ENCODE assay signal across 8 cellular contexts in genomic region chr9:128160603-128160987, GRCh38. TPM values are rescaled to one million over a fixed set of nuclear protein-coding genes. Genes with fewer than 3 reads are reported as not detected.
A peak's percentile ranks its signal among the peaks of the same experiment; 100 is the strongest.
DNase-seq lines count a peak whose midpoint lies in the region; ATAC-seq, FAIRE-seq and TF ChIP-seq lines count a peak whose summit lies in the region.

No MANE protein-coding gene starts in this region.

- WGBS in K562 (ENCODE audit: insufficient coverage, low coverage, missing lambda C conversion rate): under 1% methylated on average over 23 of the region's 23 CpGs

- peak overlapping the region; percentile 75 for H2AFZ ChIP-seq in SU-DHL-6 (ENCODE audit: low read depth, low read length, severe bottlenecking)
- H2AFZ ChIP-seq in K562 (ENCODE audit: low read depth, low read length): peak overlapping the region; percentile 96

- FAIRE-seq in K562 (lab: Jason Lieb, UNC): peak; percentile 83

- H3K4me1 ChIP-seq in K562 (replicated peaks in 1 of 2; ENCODE audit: control insufficient read depth in 2 of 2, insufficient read depth in 2 of 2, low read length in 2 of 2): peaks cover 10 to 43% of the 10 kb centered on the region in 2 experiments

- H3K9me2 ChIP-seq in SU-DHL-6 (replicated peaks; ENCODE audit: insufficient read depth, low read length): no peaks in the 10 kb centered on the region

- no peak for TF ChIP-seq RAD21 in K562 (CRISPR knock-in tag; conservative IDR thresholded peaks at IDR 0.05 in 1 of 2, IDR thresholded peaks at IDR 0.05 in 1 of 2)

- intact Hi-C loops in K562 (cut with micrococcal nuclease): loop anchor here (1.0 to 5.0 kb wide), 5 partner anchors 31 to 1724 kb away; partner anchors contain the start of genes CIZ1, GOLGA2 and SWI5

- H3K36me3 ChIP-seq in SU-DHL-6 (ENCODE audit: low read length) (no peaks in the 10 kb centered on the region), K562 (ENCODE audit: control insufficient read depth, insufficient read depth, low read length) (peaks cover 34% of the 10 kb centered on the region), kidney epithelial cell (ENCODE audit: control insufficient read depth, insufficient read depth, low read length) (no peaks in the 10 kb centered on the region)

- H4K20me1 ChIP-seq in SU-DHL-6 (ENCODE audit: low read depth, low read length): no peaks in the 10 kb centered on the region
- H4K20me1 ChIP-seq in K562 (replicated peaks; ENCODE audit: control insufficient read depth, insufficient read depth, low read length): peaks cover 18% of the 10 kb centered on the region; the same call in 1 of the 2 replicates

- no peaks in the 10 kb centered on the region for H3F3A ChIP-seq in SU-DHL-6 (ENCODE audit: insufficient read depth)

- in situ Hi-C loops in K562 (cut with MboI): no loop called here

- no peaks in the 10 kb centered on the region for H3K27me3 ChIP-seq in SU-DHL-6 (ENCODE audit: low read length)
- H3K27me3 ChIP-seq in K562 (ENCODE audit: control insufficient read depth in 2 of 2, insufficient read depth in 2 of 2, low read length in 2 of 2): no peaks in the 10 kb centered on the region
- H3K27me3 ChIP-seq in kidney epithelial cell (ENCODE audit: control insufficient read depth, insufficient read depth, low read length): no peaks in the 10 kb centered on the region

- H3K9ac ChIP-seq in SU-DHL-6 (ENCODE audit: low read length) (peak overlapping the region; percentile 86), K562 (ENCODE audit: insufficient read depth in 1 of 2, low read depth in 2 of 2, low read length in 2 of 2) (peak overlapping the region; percentile 90 to 97)

- H3K27ac ChIP-seq in SU-DHL-6 (ENCODE audit: low read depth, low read length) (peak overlapping the region; percentile 34), K562 (ENCODE audit: extremely low read depth, low read depth, low read length) (peak overlapping the region; percentile 83)

- POLR2A ChIA-PET in K562 (lab: Yijun Ruan, JAX): interaction anchor here (0.5 to 11.0 kb wide), 13 partner anchors 9 to 219 kb away, joined by 3 to 155 read pairs (median 6); partner anchors contain the start of gene CIZ1

- TSS peak; percentile 68 for BruUV-seq in K562 (replicated peaks; lab: Mats Ljungman, UMichigan)

- ATAC-seq in HG02610 (IDR thresholded peaks at IDR 0.05; ENCODE audit: unreplicated experiment) (peak; percentile 2), K562 (peak; percentile 42)

- TF ChIP-seq EP300 in K562 (IDR thresholded peaks at IDR 0.05; ENCODE audit: low read length): no peak

- H3K4me3 ChIP-seq in SU-DHL-6 (ENCODE audit: insufficient read depth, low read length, poor library complexity, severe bottlenecking) (peak overlapping the region; percentile 90), K562 (peak overlapping the region; percentile 72), kidney epithelial cell (ENCODE audit: low read depth, low read length) (peak overlapping the region; percentile 53)

- no peaks in the 10 kb centered on the region for H3K9me1 ChIP-seq in K562 (ENCODE audit: control insufficient read depth, insufficient read depth, low read length)

- H3K9me3 ChIP-seq in SU-DHL-6 (ENCODE audit: insufficient read depth, low read length) (no peaks in the 10 kb centered on the region), K562 (replicated peaks; ENCODE audit: control insufficient read depth, insufficient read depth, low read depth, low read length) (no peaks in the 10 kb centered on the region)

- CTCF ChIA-PET in K562 (lab: Yijun Ruan, JAX; ENCODE audit: low intra/inter-chr PET ratio): interaction anchor here (0.6 kb wide), 1 partner anchor 92 kb away, joined by 4 read pairs; the partner anchor contains the start of gene SLC25A25

- H3K79me2 ChIP-seq in SU-DHL-6 (ENCODE audit: insufficient read depth, low read length): no peaks in the 10 kb centered on the region
- peaks cover 27% of the 10 kb centered on the region for H3K79me2 ChIP-seq in K562 (ENCODE audit: control insufficient read depth, insufficient read depth, low read length)

- TF ChIP-seq CTCF in SU-DHL-6 (IDR thresholded peaks at IDR 0.05; ENCODE audit: insufficient read depth, low read length, poor library complexity, severe bottlenecking): no peak
- TF ChIP-seq CTCF in K562 (IDR thresholded peaks at IDR 0.05 in 2 of 3, conservative IDR thresholded peaks at IDR 0.05 in 1 of 3; ENCODE audit: insufficient read depth in 2 of 3, low read depth in 1 of 3, low read length in 3 of 3): peak in 1 of 3 experiments; percentile 22; a peak in 1 of 6 replicates
- no peak for TF ChIP-seq CTCF in kidney epithelial cell (IDR thresholded peaks at IDR 0.05; ENCODE audit: insufficient read depth, low read length, poor library complexity, severe bottlenecking)

- TF ChIP-seq POLR2A in K562 (conservative IDR thresholded peaks at IDR 0.05): no peak; the same call in 1 of the 2 replicates

- DNase-seq in EL: peak; percentile 38
- DNase-seq in K562 (ENCODE audit: extremely low read depth in 1 of 4, low spot score in 3 of 4): peak; percentile 81 to 86 (median 84)
- DNase-seq in kidney epithelial cell (ENCODE audit: low read depth): no peak
- DNase-seq in stimulated activated CD4-positive, alpha-beta T cell treated with anti-CD3 and anti-CD28 coated beads, Interleukin-4, amount 100 ng/mL, for 4 hours: peak; percentile 58 to 70
- DNase-seq in NCI-H2107 (lab: John Stamatoyannopoulos, UW): no peak
- no peak for DNase-seq in dedifferentiated amniotic fluid mesenchymal stem cell (ENCODE audit: extremely low spot score)

- H3K4me2 ChIP-seq in SU-DHL-6 (ENCODE audit: low read depth, low read length, poor library complexity, severe bottlenecking) (peak overlapping the region; percentile 65), K562 (ENCODE audit: insufficient read depth, low read length) (peak overlapping the region; percentile 91)

RNA-seq across cellular contexts. Expression of gene BBLN, which starts 0.5 kb away (rescaled TPM):
- 24.5 and 53.9 TPM in 2 replicates for total RNA-seq in K562 (2011; cell fraction: chromatin; rRNA removed; ENCODE audit: low replicate concordance)
- 72.0 and 78.0 TPM in 2 replicates for total RNA-seq in K562 (2011; cell fraction: nucleolus; rRNA removed)
- 65.8 and 106 TPM in 2 replicates for total RNA-seq in K562 (2011; cell fraction: nucleoplasm; rRNA removed)
- total RNA-seq in K562 (2014; rRNA removed) (331 and 433 TPM in 2 replicates), K562 (2014; rRNA removed; fragmentation: Illumina TruSeq; extraction: Trizol) (11.5 and 11.9 TPM in 2 replicates), K562 (2015; rRNA removed; fragmentation: Illumina TruSeq; extraction: Trizol) (109 and 123 TPM in 2 replicates), K562 (2021) (172 and 177 TPM in 2 replicates), kidney epithelial cell (406 and 420 TPM in 2 replicates)
- polyA plus RNA-seq in K562 (2011; rRNA removed) (87.1 and 125 TPM in 2 replicates), K562 (2014; fragmentation: Illumina TruSeq; extraction: Trizol) (30.1 and 181 TPM in 2 replicates), K562 (2014; fragmentation: Nextera tagmentation; extraction: Ambion mirVana) (10 to 100 TPM in 1 of 2 experiments, 1 to 10 TPM in 1; 4.2 to 13.7 TPM), K562 (2014; rRNA removed) (191 and 213 TPM in 2 replicates)
- 256 and 738 TPM in 2 replicates for polyA plus RNA-seq in K562 (2011; cell fraction: cytosol; rRNA removed)
- polyA plus RNA-seq in K562 (2011; cell fraction: nucleus; rRNA removed): 139 and 249 TPM in 2 replicates
- 180 and 393 TPM in 2 replicates for polyA plus RNA-seq in K562 (2012)
- polyA minus RNA-seq in K562 (2011; rRNA and poly(A)+ RNA removed): 19.8 and 21.1 TPM in 2 replicates
- 74.5 and 112 TPM in 2 replicates for polyA minus RNA-seq in K562 (2011; cell fraction: cytosol; rRNA and poly(A)+ RNA removed)
- polyA minus RNA-seq in K562 (2011; cell fraction: nucleus; rRNA and poly(A)+ RNA removed): 29.6 and 47.0 TPM in 2 replicates

RNA-seq across cellular contexts. Expression of gene LCN2, which starts 11.3 kb away (rescaled TPM):
- 0.58 and 2.0 TPM in 2 replicates for total RNA-seq in K562 (2011; cell fraction: chromatin; rRNA removed; ENCODE audit: low replicate concordance)
- total RNA-seq in K562 (2011; cell fraction: nucleolus; rRNA removed): 1.1 and 1.3 TPM in 2 replicates
- total RNA-seq in K562 (2011; cell fraction: nucleoplasm; rRNA removed): 1.7 TPM in 1 of 2 replicates, not detected in the other
- total RNA-seq in K562 (2014; rRNA removed): 0.20 and 0.54 TPM in 2 replicates
- total RNA-seq in K562 (2014; rRNA removed; fragmentation: Illumina TruSeq; extraction: Trizol): 0.47 TPM in 1 of 2 replicates, not detected in the other
- total RNA-seq in K562 (2015; rRNA removed; fragmentation: Illumina TruSeq; extraction: Trizol): not detected in 2 replicates
- 0.40 and 0.72 TPM in 2 replicates for total RNA-seq in K562 (2021)
- 0.60 and 1.2 TPM in 2 replicates for polyA plus RNA-seq in K562 (2011; rRNA removed)
- 0.40 and 0.69 TPM in 2 replicates for polyA plus RNA-seq in K562 (2011; cell fraction: cytosol; rRNA removed)
- 3.3 and 4.8 TPM in 2 replicates for polyA plus RNA-seq in K562 (2011; cell fraction: nucleus; rRNA removed)
- polyA plus RNA-seq in K562 (2012): 0.16 and 0.37 TPM in 2 replicates
- polyA plus RNA-seq in K562 (2014; fragmentation: Illumina TruSeq; extraction: Trizol): 0.22 and 1.0 TPM in 2 replicates
- polyA plus RNA-seq in K562 (2014; fragmentation: Nextera tagmentation; extraction: Ambion mirVana): under 1 TPM; 0.10 to 0.11 TPM
- 0.21 and 0.65 TPM in 2 replicates for polyA plus RNA-seq in K562 (2014; rRNA removed)
- 1.2 and 1.4 TPM in 2 replicates for polyA minus RNA-seq in K562 (2011; rRNA and poly(A)+ RNA removed)
- polyA minus RNA-seq in K562 (2011; cell fraction: cytosol; rRNA and poly(A)+ RNA removed): not detected in 2 replicates
- not detected in 2 replicates for polyA minus RNA-seq in K562 (2011; cell fraction: nucleus; rRNA and poly(A)+ RNA removed)
- total RNA-seq in kidney epithelial cell: 233 and 283 TPM in 2 replicates

RNA-seq across cellular contexts. Expression of gene CIZ1, which starts 30.8 kb away (rescaled TPM):
- 263 and 434 TPM in 2 replicates for total RNA-seq in K562 (2011; cell fraction: chromatin; rRNA removed; ENCODE audit: low replicate concordance)
- 204 and 208 TPM in 2 replicates for total RNA-seq in K562 (2011; cell fraction: nucleolus; rRNA removed)
- 222 and 230 TPM in 2 replicates for total RNA-seq in K562 (2011; cell fraction: nucleoplasm; rRNA removed)
- total RNA-seq in K562 (2014; rRNA removed) (127 and 164 TPM in 2 replicates), K562 (2014; rRNA removed; fragmentation: Illumina TruSeq; extraction: Trizol) (55.4 and 57.1 TPM in 2 replicates), K562 (2015; rRNA removed; fragmentation: Illumina TruSeq; extraction: Trizol) (83.7 and 87.8 TPM in 2 replicates), K562 (2021) (329 and 330 TPM in 2 replicates), kidney epithelial cell (56.9 and 103 TPM in 2 replicates)
- polyA plus RNA-seq in K562 (2011; rRNA removed) (82.1 and 168 TPM in 2 replicates), K562 (2014; fragmentation: Illumina TruSeq; extraction: Trizol) (244 and 291 TPM in 2 replicates), K562 (2014; fragmentation: Nextera tagmentation; extraction: Ambion mirVana) (10 to 100 TPM in 1 of 2 experiments, 1 to 10 TPM in 1; 6.6 to 12.6 TPM), K562 (2014; rRNA removed) (161 and 175 TPM in 2 replicates)
- polyA plus RNA-seq in K562 (2011; cell fraction: cytosol; rRNA removed): 139 and 188 TPM in 2 replicates
- polyA plus RNA-seq in K562 (2011; cell fraction: nucleus; rRNA removed): 284 and 400 TPM in 2 replicates
- polyA plus RNA-seq in K562 (2012): 220 and 374 TPM in 2 replicates
- 76.1 and 76.4 TPM in 2 replicates for polyA minus RNA-seq in K562 (2011; rRNA and poly(A)+ RNA removed)
- 115 and 157 TPM in 2 replicates for polyA minus RNA-seq in K562 (2011; cell fraction: cytosol; rRNA and poly(A)+ RNA removed)
- polyA minus RNA-seq in K562 (2011; cell fraction: nucleus; rRNA and poly(A)+ RNA removed): 42.3 and 58.8 TPM in 2 replicates

RNA-seq across cellular contexts. Expression of gene PTGES2, which starts 33.1 kb away (rescaled TPM):
- total RNA-seq in K562 (2011; cell fraction: chromatin; rRNA removed; ENCODE audit: low replicate concordance): 91.2 and 285 TPM in 2 replicates
- total RNA-seq in K562 (2011; cell fraction: nucleolus; rRNA removed): 223 and 287 TPM in 2 replicates
- 132 and 134 TPM in 2 replicates for total RNA-seq in K562 (2011; cell fraction: nucleoplasm; rRNA removed)
- total RNA-seq in K562 (2014; rRNA removed) (196 and 257 TPM in 2 replicates), K562 (2014; rRNA removed; fragmentation: Illumina TruSeq; extraction: Trizol) (34.3 and 50.3 TPM in 2 replicates), K562 (2015; rRNA removed; fragmentation: Illumina TruSeq; extraction: Trizol) (98.9 and 102 TPM in 2 replicates), K562 (2021) (135 and 137 TPM in 2 replicates), kidney epithelial cell (81.2 and 98.4 TPM in 2 replicates)
- polyA plus RNA-seq in K562 (2011; rRNA removed) (90.1 and 106 TPM in 2 replicates), K562 (2014; fragmentation: Illumina TruSeq; extraction: Trizol) (89.2 and 128 TPM in 2 replicates), K562 (2014; fragmentation: Nextera tagmentation; extraction: Ambion mirVana) (1 to 10 TPM; 2.4 to 6.2 TPM), K562 (2014; rRNA removed) (128 and 149 TPM in 2 replicates)
- polyA plus RNA-seq in K562 (2011; cell fraction: cytosol; rRNA removed): 92.2 and 177 TPM in 2 replicates
- 244 and 370 TPM in 2 replicates for polyA plus RNA-seq in K562 (2011; cell fraction: nucleus; rRNA removed)
- 94.0 and 96.2 TPM in 2 replicates for polyA plus RNA-seq in K562 (2012)
- polyA minus RNA-seq in K562 (2011; rRNA and poly(A)+ RNA removed): 49.5 and 74.8 TPM in 2 replicates
- polyA minus RNA-seq in K562 (2011; cell fraction: cytosol; rRNA and poly(A)+ RNA removed): 57.2 and 75.5 TPM in 2 replicates
- 73.1 and 77.3 TPM in 2 replicates for polyA minus RNA-seq in K562 (2011; cell fraction: nucleus; rRNA and poly(A)+ RNA removed)

RNA-seq across cellular contexts. Expression of gene DNM1, which starts 42.6 kb away (rescaled TPM):
- 88.0 and 181 TPM in 2 replicates for total RNA-seq in K562 (2011; cell fraction: chromatin; rRNA removed; ENCODE audit: low replicate concordance)
- 88.4 and 99.1 TPM in 2 replicates for total RNA-seq in K562 (2011; cell fraction: nucleolus; rRNA removed)
- 92.3 and 124 TPM in 2 replicates for total RNA-seq in K562 (2011; cell fraction: nucleoplasm; rRNA removed)
- total RNA-seq in K562 (2014; rRNA removed): 6.6 and 7.9 TPM in 2 replicates
- 4.5 and 5.2 TPM in 2 replicates for total RNA-seq in K562 (2014; rRNA removed; fragmentation: Illumina TruSeq; extraction: Trizol)
- total RNA-seq in K562 (2015; rRNA removed; fragmentation: Illumina TruSeq; extraction: Trizol): 8.4 and 9.1 TPM in 2 replicates
- 20.7 and 23.1 TPM in 2 replicates for total RNA-seq in K562 (2021)
- 9.5 and 33.1 TPM in 2 replicates for polyA plus RNA-seq in K562 (2011; rRNA removed)
- polyA plus RNA-seq in K562 (2011; cell fraction: cytosol; rRNA removed): 7.7 and 11.1 TPM in 2 replicates
- 108 and 126 TPM in 2 replicates for polyA plus RNA-seq in K562 (2011; cell fraction: nucleus; rRNA removed)
- polyA plus RNA-seq in K562 (2012): 15.9 and 25.7 TPM in 2 replicates
- 10.0 and 15.5 TPM in 2 replicates for polyA plus RNA-seq in K562 (2014; fragmentation: Illumina TruSeq; extraction: Trizol)
- polyA plus RNA-seq in K562 (2014; fragmentation: Nextera tagmentation; extraction: Ambion mirVana): under 1 TPM; 0.39 to 0.58 TPM
- polyA plus RNA-seq in K562 (2014; rRNA removed): 17.6 TPM in 2 replicates
- polyA minus RNA-seq in K562 (2011; rRNA and poly(A)+ RNA removed): 19.1 and 29.6 TPM in 2 replicates
- 6.7 and 22.4 TPM in 2 replicates for polyA minus RNA-seq in K562 (2011; cell fraction: cytosol; rRNA and poly(A)+ RNA removed)
- polyA minus RNA-seq in K562 (2011; cell fraction: nucleus; rRNA and poly(A)+ RNA removed): 55.2 and 137 TPM in 2 replicates
- total RNA-seq in kidney epithelial cell: 16.2 and 20.5 TPM in 2 replicates

Comparison
In these comparisons a context has a peak if more than half of its experiments do, and no peak if none do; other contexts are left out.
1. DNase-seq: peak in EL (single experiment), K562 (4 of 4) and stimulated activated CD4-positive, alpha-beta T cell treated with anti-CD3 and anti-CD28 coated beads, Interleukin-4, amount 100 ng/mL, for 4 hours (2 of 2); none in kidney epithelial cell (single experiment), NCI-H2107 (single experiment) and dedifferentiated amniotic fluid mesenchymal stem cell (single experiment).
2. RNA of gene LCN2, which starts 11.3 kb away (total RNA-seq): 233 to 283 TPM in kidney epithelial cell; 0.20 to 2.0 TPM in K562; every median in the first group is over 10 times any median in the second.
3. Peak in every context shown above with its lines, with median percentiles within 50 percentile points of each other: H3K4me3 ChIP-seq.